In the genomic region with DNA sequence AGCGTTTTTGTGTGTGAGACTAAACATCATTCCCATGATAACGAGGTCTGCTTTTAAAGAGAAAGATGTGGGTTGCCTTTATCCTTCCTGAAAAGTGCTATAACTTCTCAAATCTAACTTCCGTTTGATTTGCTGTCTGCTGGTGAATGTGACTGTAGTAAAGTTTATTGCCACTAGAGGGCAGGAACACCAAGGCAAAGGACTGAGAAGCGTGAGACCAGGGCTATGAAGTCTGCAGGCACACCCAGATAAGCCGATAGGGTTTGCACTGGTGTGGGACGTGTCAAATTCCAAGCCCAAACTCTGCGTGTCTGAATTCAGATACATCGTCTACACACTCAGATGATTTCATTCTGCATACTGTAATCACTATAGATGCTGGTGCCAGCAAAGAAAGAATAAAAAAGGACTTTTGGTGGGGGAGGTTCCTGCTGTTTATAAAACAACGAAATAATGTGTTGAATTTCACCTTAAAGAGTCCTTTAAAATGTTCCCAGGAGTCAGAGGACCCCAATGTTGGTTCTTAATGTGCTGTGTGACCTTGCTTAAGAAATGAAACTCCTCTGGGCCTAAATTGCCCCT, we compare ENCODE assay signal across 1 cellular context.
TF ChIP-seq lines count a peak whose summit lies in the region.

No MANE protein-coding gene starts in this region.

TF ChIP-seq in HepG2, 621 proteins besides CTCF, POLR2A, EP300 and RAD21 (continued from another document):
- TF ChIP-seq MIER2 (CRISPR knock-in tag; IDR thresholded peaks at IDR 0.05) = no peak
- TF ChIP-seq RFX1 (IDR thresholded peaks at IDR 0.05) = no peak
- TF ChIP-seq CC2D1A (CRISPR knock-in tag; IDR thresholded peaks at IDR 0.05) = no peak
- TF ChIP-seq ETV5 (CRISPR knock-in tag; IDR thresholded peaks at IDR 0.05; ENCODE audit: borderline replicate concordance) = peak; percentile 21; the same call in 1 of the 2 replicates
- TF ChIP-seq, protein P1, sequence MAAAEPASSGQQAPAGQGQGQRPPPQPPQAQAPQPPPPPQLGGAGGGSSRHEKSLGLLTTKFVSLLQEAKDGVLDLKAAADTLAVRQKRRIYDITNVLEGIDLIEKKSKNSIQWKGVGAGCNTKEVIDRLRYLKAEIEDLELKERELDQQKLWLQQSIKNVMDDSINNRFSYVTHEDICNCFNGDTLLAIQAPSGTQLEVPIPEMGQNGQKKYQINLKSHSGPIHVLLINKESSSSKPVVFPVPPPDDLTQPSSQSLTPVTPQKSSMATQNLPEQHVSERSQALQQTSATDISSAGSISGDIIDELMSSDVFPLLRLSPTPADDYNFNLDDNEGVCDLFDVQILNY (CRISPR knock-in tag; conservative IDR thresholded peaks at IDR 0.05) = no peak
- peak; percentile 91 for TF ChIP-seq STAG1 (CRISPR knock-in tag; IDR thresholded peaks at IDR 0.05)
- 0 out of 2 replicates have a peak, but pooled peaks have one; percentile 29 for TF ChIP-seq KDM2A (CRISPR knock-in tag; IDR thresholded peaks at IDR 0.05; ENCODE audit: borderline replicate concordance, low read depth)
- 0 out of 2 replicates have a peak, but pooled peaks have one; percentile 33 for TF ChIP-seq SMAD3 (CRISPR knock-in tag; IDR thresholded peaks at IDR 0.05)
- TF ChIP-seq KAT8 (CRISPR knock-in tag; IDR thresholded peaks at IDR 0.05) = no peak
- no peak for TF ChIP-seq ZNF451 (CRISPR knock-in tag; IDR thresholded peaks at IDR 0.05)
- TF ChIP-seq, protein P2, sequence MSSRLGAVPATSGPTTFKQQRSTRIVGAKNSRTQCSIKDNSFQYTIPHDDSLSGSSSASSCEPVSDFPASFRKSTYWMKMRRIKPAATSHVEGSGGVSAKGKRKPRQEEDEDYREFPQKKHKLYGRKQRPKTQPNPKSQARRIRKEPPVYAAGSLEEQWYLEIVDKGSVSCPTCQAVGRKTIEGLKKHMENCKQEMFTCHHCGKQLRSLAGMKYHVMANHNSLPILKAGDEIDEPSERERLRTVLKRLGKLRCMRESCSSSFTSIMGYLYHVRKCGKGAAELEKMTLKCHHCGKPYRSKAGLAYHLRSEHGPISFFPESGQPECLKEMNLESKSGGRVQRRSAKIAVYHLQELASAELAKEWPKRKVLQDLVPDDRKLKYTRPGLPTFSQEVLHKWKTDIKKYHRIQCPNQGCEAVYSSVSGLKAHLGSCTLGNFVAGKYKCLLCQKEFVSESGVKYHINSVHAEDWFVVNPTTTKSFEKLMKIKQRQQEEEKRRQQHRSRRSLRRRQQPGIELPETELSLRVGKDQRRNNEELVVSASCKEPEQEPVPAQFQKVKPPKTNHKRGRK (CRISPR knock-in tag; IDR thresholded peaks at IDR 0.05) = no peak
- no peak for TF ChIP-seq ZFP37 (CRISPR knock-in tag; IDR thresholded peaks at IDR 0.05; ENCODE audit: borderline replicate concordance)
- no peak for TF ChIP-seq KLF16 (CRISPR knock-in tag; IDR thresholded peaks at IDR 0.05)
- no peak for TF ChIP-seq NR2C2 (CRISPR knock-in tag; IDR thresholded peaks at IDR 0.05; ENCODE audit: borderline replicate concordance)
- no peak for TF ChIP-seq ARNT (IDR thresholded peaks at IDR 0.05)
- TF ChIP-seq IRF2 (CRISPR knock-in tag; IDR thresholded peaks at IDR 0.05) = no peak
- TF ChIP-seq MXI1 (IDR thresholded peaks at IDR 0.05; ENCODE audit: borderline replicate concordance, low read depth, low read length) = no peak
- no peak for TF ChIP-seq SPEN (CRISPR knock-in tag; IDR thresholded peaks at IDR 0.05; ENCODE audit: low read depth)
- TF ChIP-seq SMC3 (IDR thresholded peaks at IDR 0.05; ENCODE audit: low read length) = peak; percentile 93
- peak; percentile 28 for TF ChIP-seq ZFP36 (IDR thresholded peaks at IDR 0.05; ENCODE audit: borderline replicate concordance, low read depth, low read length, partially characterized antibody)
- TF ChIP-seq, protein P3, sequence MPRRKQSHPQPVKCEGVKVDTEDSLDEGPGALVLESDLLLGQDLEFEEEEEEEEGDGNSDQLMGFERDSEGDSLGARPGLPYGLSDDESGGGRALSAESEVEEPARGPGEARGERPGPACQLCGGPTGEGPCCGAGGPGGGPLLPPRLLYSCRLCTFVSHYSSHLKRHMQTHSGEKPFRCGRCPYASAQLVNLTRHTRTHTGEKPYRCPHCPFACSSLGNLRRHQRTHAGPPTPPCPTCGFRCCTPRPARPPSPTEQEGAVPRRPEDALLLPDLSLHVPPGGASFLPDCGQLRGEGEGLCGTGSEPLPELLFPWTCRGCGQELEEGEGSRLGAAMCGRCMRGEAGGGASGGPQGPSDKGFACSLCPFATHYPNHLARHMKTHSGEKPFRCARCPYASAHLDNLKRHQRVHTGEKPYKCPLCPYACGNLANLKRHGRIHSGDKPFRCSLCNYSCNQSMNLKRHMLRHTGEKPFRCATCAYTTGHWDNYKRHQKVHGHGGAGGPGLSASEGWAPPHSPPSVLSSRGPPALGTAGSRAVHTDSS (CRISPR knock-in tag; conservative IDR thresholded peaks at IDR 0.05) = no peak
- TF ChIP-seq, protein P4, sequence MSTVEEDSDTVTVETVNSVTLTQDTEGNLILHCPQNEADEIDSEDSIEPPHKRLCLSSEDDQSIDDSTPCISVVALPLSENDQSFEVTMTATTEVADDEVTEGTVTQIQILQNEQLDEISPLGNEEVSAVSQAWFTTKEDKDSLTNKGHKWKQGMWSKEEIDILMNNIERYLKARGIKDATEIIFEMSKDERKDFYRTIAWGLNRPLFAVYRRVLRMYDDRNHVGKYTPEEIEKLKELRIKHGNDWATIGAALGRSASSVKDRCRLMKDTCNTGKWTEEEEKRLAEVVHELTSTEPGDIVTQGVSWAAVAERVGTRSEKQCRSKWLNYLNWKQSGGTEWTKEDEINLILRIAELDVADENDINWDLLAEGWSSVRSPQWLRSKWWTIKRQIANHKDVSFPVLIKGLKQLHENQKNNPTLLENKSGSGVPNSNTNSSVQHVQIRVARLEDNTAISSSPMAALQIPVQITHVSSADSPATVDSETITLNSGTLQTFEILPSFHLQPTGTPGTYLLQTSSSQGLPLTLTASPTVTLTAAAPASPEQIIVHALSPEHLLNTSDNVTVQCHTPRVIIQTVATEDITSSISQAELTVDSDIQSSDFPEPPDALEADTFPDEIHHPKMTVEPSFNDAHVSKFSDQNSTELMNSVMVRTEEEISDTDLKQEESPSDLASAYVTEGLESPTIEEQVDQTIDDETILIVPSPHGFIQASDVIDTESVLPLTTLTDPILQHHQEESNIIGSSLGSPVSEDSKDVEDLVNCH (CRISPR knock-in tag; IDR thresholded peaks at IDR 0.05) = no peak
- 0 out of 2 replicates have a peak, but pooled peaks have one; percentile 33 for TF ChIP-seq ZNF205 (CRISPR knock-in tag; IDR thresholded peaks at IDR 0.05)
- TF ChIP-seq SRSF9 (IDR thresholded peaks at IDR 0.05; ENCODE audit: borderline replicate concordance, insufficient read depth, low read depth, low read length, poor library complexity, severe bottlenecking) = no peak
- TF ChIP-seq PRPF4 (IDR thresholded peaks at IDR 0.05; ENCODE audit: low read depth, low read length, poor library complexity, severe bottlenecking) = no peak
- no peak for TF ChIP-seq SMARCE1 (IDR thresholded peaks at IDR 0.05; ENCODE audit: borderline replicate concordance)
- no peak for TF ChIP-seq SOX13 (IDR thresholded peaks at IDR 0.05)
- TF ChIP-seq SOX13 (CRISPR knock-in tag; conservative IDR thresholded peaks at IDR 0.05 in 1 of 2, IDR thresholded peaks at IDR 0.05 in 1 of 2) = 0 out of 4 replicates have a peak, but pooled peaks of 1 of the 2 experiments have one; percentile 22
- 0 out of 2 replicates have a peak, but pooled peaks have one; percentile 25 for TF ChIP-seq SAP130 (CRISPR knock-in tag; IDR thresholded peaks at IDR 0.05; ENCODE audit: low read depth)
- peak; percentile 12; the same call in 1 of the 2 replicates for TF ChIP-seq BHLHE40 (IDR thresholded peaks at IDR 0.05; ENCODE audit: low read length)
- TF ChIP-seq ZNF180 (CRISPR knock-in tag; IDR thresholded peaks at IDR 0.05; ENCODE audit: borderline replicate concordance, low read depth) = no peak
- TF ChIP-seq ZNF720 (CRISPR knock-in tag; IDR thresholded peaks at IDR 0.05) = no peak
- TF ChIP-seq, protein P5, sequence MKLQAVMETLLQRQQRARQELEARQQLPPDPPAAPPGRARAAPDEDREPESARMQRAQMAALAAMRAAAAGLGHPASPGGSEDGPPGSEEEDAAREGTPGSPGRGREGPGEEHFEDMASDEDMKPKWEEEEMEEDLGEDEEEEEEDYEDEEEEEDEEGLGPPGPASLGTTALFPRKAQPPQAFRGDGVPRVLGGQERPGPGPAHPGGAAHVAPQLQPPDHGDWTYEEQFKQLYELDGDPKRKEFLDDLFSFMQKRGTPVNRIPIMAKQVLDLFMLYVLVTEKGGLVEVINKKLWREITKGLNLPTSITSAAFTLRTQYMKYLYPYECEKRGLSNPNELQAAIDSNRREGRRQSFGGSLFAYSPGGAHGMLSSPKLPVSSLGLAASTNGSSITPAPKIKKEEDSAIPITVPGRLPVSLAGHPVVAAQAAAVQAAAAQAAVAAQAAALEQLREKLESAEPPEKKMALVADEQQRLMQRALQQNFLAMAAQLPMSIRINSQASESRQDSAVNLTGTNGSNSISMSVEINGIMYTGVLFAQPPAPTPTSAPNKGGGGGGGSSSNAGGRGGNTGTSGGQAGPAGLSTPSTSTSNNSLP (IDR thresholded peaks at IDR 0.05; ENCODE audit: low read depth, low read length) = peak; percentile 52; the same call in 1 of the 2 replicates
- no peak for TF ChIP-seq ZNF331 (CRISPR knock-in tag; IDR thresholded peaks at IDR 0.05)
- TF ChIP-seq ELF3 (CRISPR knock-in tag; IDR thresholded peaks at IDR 0.05) = peak; percentile 52; the same call in 1 of the 2 replicates
- TF ChIP-seq ZKSCAN8 (CRISPR knock-in tag; IDR thresholded peaks at IDR 0.05; ENCODE audit: borderline replicate concordance) = 0 out of 2 replicates have a peak, but pooled peaks have one; percentile 65
- no peak for TF ChIP-seq ZNF780A (CRISPR knock-in tag; IDR thresholded peaks at IDR 0.05)
- TF ChIP-seq ZNF230 (CRISPR knock-in tag; IDR thresholded peaks at IDR 0.05) = no peak
- 0 out of 2 replicates have a peak, but pooled peaks have one; percentile 37 for TF ChIP-seq THAP11 (CRISPR knock-in tag; IDR thresholded peaks at IDR 0.05)
- TF ChIP-seq ERF (CRISPR knock-in tag; IDR thresholded peaks at IDR 0.05) = 0 out of 2 replicates have a peak, but pooled peaks have one; percentile 27
- TF ChIP-seq TCF7L2 (IDR thresholded peaks at IDR 0.05; ENCODE audit: low read depth, low read length) = no peak
- TF ChIP-seq, protein P6, sequence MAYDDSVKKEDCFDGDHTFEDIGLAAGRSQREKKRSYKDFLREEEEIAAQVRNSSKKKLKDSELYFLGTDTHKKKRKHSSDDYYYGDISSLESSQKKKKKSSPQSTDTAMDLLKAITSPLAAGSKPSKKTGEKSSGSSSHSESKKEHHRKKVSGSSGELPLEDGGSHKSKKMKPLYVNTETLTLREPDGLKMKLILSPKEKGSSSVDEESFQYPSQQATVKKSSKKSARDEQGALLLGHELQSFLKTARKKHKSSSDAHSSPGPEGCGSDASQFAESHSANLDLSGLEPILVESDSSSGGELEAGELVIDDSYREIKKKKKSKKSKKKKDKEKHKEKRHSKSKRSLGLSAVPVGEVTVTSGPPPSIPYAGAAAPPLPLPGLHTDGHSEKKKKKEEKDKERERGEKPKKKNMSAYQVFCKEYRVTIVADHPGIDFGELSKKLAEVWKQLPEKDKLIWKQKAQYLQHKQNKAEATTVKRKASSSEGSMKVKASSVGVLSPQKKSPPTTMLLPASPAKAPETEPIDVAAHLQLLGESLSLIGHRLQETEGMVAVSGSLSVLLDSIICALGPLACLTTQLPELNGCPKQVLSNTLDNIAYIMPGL (CRISPR knock-in tag; IDR thresholded peaks at IDR 0.05; ENCODE audit: borderline replicate concordance in 1 of 2, low read depth in 1 of 2) = peak in 1 of 2 experiments; percentile 22; a peak in 1 of 4 replicates
- TF ChIP-seq ZSCAN12 (CRISPR knock-in tag; IDR thresholded peaks at IDR 0.05) = no peak
TF ChIP-seq in HepG2: peak in this region for 23.
